ENCODE assay signal across 1 cellular context in genomic region chrX:21839334-21840198, GRCh38.
TF ChIP-seq lines count a peak whose summit lies in the region.

MBTPS2 (plus strand) TSS chrX:21839617; CDS start chrX:21839735, 118 bp downstream.

TF ChIP-seq in HepG2, 621 proteins besides CTCF, POLR2A, EP300 and RAD21 (continued from another document and continues in another):
- TF ChIP-seq, protein P1, sequence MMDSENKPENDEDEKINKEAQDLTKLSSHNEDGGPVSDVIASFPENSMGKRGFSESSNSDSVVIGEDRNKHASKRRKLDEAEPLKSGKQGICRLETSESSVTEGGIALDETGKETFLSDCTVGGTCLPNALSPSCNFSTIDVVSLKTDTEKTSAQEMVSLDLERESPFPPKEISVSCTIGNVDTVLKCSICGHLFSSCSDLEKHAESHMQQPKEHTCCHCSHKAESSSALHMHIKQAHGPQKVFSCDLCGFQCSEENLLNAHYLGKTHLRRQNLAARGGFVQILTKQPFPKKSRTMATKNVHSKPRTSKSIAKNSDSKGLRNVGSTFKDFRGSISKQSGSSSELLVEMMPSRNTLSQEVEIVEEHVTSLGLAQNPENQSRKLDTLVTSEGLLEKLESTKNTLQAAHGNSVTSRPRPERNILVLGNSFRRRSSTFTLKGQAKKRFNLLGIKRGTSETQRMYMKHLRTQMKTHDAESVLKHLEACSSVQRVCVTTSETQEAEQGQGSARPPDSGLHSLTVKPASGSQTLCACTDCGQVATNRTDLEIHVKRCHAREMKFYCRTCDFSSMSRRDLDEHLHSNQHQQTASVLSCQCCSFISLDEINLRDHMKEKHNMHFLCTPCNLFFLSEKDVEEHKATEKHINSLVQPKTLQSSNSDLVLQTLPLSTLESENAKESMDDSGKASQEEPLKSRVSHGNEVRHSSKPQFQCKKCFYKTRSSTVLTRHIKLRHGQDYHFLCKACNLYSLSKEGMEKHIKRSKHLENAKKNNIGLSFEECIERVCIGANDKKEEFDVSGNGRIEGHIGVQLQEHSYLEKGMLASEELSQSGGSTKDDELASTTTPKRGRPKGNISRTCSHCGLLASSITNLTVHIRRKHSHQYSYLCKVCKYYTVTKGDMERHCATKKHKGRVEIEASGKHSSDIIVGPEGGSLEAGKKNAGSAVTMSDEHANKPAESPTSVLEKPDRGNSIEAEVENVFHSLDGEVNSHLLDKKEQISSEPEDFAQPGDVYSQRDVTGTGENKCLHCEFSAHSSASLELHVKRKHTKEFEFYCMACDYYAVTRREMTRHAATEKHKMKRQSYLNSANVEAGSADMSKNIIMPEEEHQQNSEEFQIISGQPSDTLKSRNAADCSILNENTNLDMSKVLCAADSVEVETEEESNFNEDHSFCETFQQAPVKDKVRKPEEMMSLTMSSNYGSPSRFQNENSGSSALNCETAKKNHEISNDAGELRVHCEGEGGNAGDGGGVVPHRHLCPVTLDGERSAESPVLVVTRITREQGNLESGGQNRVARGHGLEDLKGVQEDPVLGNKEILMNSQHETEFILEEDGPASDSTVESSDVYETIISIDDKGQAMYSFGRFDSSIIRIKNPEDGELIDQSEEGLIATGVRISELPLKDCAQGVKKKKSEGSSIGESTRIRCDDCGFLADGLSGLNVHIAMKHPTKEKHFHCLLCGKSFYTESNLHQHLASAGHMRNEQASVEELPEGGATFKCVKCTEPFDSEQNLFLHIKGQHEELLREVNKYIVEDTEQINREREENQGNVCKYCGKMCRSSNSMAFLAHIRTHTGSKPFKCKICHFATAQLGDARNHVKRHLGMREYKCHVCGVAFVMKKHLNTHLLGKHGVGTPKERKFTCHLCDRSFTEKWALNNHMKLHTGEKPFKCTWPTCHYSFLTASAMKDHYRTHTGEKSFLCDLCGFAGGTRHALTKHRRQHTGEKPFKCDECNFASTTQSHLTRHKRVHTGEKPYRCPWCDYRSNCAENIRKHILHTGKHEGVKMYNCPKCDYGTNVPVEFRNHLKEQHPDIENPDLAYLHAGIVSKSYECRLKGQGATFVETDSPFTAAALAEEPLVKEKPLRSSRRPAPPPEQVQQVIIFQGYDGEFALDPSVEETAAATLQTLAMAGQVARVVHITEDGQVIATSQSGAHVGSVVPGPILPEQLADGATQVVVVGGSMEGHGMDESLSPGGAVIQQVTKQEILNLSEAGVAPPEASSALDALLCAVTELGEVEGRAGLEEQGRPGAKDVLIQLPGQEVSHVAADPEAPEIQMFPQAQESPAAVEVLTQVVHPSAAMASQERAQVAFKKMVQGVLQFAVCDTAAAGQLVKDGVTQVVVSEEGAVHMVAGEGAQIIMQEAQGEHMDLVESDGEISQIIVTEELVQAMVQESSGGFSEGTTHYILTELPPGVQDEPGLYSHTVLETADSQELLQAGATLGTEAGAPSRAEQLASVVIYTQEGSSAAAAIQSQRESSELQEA (CRISPR knock-in tag; IDR thresholded peaks at IDR 0.05; ENCODE audit: not compliant biosample characterization) = peak; percentile 66
- TF ChIP-seq ZNF432 (CRISPR knock-in tag; IDR thresholded peaks at IDR 0.05; ENCODE audit: borderline replicate concordance) (no peak), PBX3 (CRISPR knock-in tag; IDR thresholded peaks at IDR 0.05; ENCODE audit: borderline replicate concordance) (no peak), GATAD1 (CRISPR knock-in tag; IDR thresholded peaks at IDR 0.05) (peak; percentile 91), ZNF317 (CRISPR knock-in tag; IDR thresholded peaks at IDR 0.05) (peak; percentile 65; the same call in 1 of the 2 replicates), ZNF232 (CRISPR knock-in tag; IDR thresholded peaks at IDR 0.05; ENCODE audit: borderline replicate concordance) (no peak; the same call in 1 of the 2 replicates), YEATS4 (CRISPR knock-in tag; IDR thresholded peaks at IDR 0.05; ENCODE audit: borderline replicate concordance) (peak; percentile 66), KLF12 (CRISPR knock-in tag; IDR thresholded peaks at IDR 0.05; ENCODE audit: borderline replicate concordance) (no peak; the same call in 1 of the 2 replicates), AGO2 (optimal IDR thresholded peaks at IDR 0.05; ENCODE audit: low read depth, low read length) (peak; percentile 71), RFXAP (CRISPR knock-in tag; IDR thresholded peaks at IDR 0.05; ENCODE audit: borderline replicate concordance) (peak; percentile 63; the same call in 1 of the 2 replicates), ZNF329 (CRISPR knock-in tag; IDR thresholded peaks at IDR 0.05; ENCODE audit: low read depth) (no peak), ZNF691 (CRISPR knock-in tag; IDR thresholded peaks at IDR 0.05; ENCODE audit: borderline replicate concordance, low read depth) (peak; percentile 41; the same call in 1 of the 2 replicates), ZSCAN30 (CRISPR knock-in tag; IDR thresholded peaks at IDR 0.05) (0 out of 2 replicates have a peak, but pooled peaks have one; percentile 6), ZNF331 (CRISPR knock-in tag; IDR thresholded peaks at IDR 0.05) (peak; percentile 77), ZFP37 (CRISPR knock-in tag; IDR thresholded peaks at IDR 0.05; ENCODE audit: borderline replicate concordance) (no peak), ZNF362 (CRISPR knock-in tag; IDR thresholded peaks at IDR 0.05; ENCODE audit: borderline replicate concordance) (no peak), ZNF354B (CRISPR knock-in tag; IDR thresholded peaks at IDR 0.05) (no peak), ATF1 (CRISPR knock-in tag; IDR thresholded peaks at IDR 0.05) (no peak), ZC3H4 (CRISPR knock-in tag; IDR thresholded peaks at IDR 0.05; ENCODE audit: borderline replicate concordance) (no peak), YY1 (IDR thresholded peaks at IDR 0.05; ENCODE audit: insufficient read depth, insufficient replicate concordance, low read depth, low read length) (peak; percentile 64), ZNF570 (CRISPR knock-in tag; IDR thresholded peaks at IDR 0.05; ENCODE audit: borderline replicate concordance) (no peak), FOXK2 (IDR thresholded peaks at IDR 0.05) (no peak), AHDC1 (CRISPR knock-in tag; IDR thresholded peaks at IDR 0.05; ENCODE audit: borderline replicate concordance) (peak; percentile 62; the same call in 1 of the 2 replicates), THAP11 (CRISPR knock-in tag; IDR thresholded peaks at IDR 0.05) (peak; percentile 92), ZNF768 (CRISPR knock-in tag; IDR thresholded peaks at IDR 0.05) (peak; percentile 68)
- TF ChIP-seq, protein P2, sequence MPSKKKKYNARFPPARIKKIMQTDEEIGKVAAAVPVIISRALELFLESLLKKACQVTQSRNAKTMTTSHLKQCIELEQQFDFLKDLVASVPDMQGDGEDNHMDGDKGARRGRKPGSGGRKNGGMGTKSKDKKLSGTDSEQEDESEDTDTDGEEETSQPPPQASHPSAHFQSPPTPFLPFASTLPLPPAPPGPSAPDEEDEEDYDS (CRISPR knock-in tag; IDR thresholded peaks at IDR 0.05) = peak; percentile 90
- TF ChIP-seq, protein P3, sequence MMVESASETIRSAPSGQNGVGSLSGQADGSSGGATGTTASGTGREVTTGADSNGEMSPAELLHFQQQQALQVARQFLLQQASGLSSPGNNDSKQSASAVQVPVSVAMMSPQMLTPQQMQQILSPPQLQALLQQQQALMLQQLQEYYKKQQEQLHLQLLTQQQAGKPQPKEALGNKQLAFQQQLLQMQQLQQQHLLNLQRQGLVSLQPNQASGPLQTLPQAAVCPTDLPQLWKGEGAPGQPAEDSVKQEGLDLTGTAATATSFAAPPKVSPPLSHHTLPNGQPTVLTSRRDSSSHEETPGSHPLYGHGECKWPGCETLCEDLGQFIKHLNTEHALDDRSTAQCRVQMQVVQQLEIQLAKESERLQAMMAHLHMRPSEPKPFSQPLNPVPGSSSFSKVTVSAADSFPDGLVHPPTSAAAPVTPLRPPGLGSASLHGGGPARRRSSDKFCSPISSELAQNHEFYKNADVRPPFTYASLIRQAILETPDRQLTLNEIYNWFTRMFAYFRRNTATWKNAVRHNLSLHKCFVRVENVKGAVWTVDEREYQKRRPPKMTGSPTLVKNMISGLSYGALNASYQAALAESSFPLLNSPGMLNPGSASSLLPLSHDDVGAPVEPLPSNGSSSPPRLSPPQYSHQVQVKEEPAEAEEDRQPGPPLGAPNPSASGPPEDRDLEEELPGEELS (CRISPR knock-in tag; IDR thresholded peaks at IDR 0.05) = peak; percentile 76
- TF ChIP-seq, protein P4, sequence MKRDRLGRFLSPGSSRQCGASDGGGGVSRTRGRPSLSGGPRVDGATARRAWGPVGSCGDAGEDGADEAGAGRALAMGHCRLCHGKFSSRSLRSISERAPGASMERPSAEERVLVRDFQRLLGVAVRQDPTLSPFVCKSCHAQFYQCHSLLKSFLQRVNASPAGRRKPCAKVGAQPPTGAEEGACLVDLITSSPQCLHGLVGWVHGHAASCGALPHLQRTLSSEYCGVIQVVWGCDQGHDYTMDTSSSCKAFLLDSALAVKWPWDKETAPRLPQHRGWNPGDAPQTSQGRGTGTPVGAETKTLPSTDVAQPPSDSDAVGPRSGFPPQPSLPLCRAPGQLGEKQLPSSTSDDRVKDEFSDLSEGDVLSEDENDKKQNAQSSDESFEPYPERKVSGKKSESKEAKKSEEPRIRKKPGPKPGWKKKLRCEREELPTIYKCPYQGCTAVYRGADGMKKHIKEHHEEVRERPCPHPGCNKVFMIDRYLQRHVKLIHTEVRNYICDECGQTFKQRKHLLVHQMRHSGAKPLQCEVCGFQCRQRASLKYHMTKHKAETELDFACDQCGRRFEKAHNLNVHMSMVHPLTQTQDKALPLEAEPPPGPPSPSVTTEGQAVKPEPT (CRISPR knock-in tag; IDR thresholded peaks at IDR 0.05; ENCODE audit: low read depth) = 0 out of 2 replicates have a peak, but pooled peaks have one; percentile 53
- TF ChIP-seq, protein P5, sequence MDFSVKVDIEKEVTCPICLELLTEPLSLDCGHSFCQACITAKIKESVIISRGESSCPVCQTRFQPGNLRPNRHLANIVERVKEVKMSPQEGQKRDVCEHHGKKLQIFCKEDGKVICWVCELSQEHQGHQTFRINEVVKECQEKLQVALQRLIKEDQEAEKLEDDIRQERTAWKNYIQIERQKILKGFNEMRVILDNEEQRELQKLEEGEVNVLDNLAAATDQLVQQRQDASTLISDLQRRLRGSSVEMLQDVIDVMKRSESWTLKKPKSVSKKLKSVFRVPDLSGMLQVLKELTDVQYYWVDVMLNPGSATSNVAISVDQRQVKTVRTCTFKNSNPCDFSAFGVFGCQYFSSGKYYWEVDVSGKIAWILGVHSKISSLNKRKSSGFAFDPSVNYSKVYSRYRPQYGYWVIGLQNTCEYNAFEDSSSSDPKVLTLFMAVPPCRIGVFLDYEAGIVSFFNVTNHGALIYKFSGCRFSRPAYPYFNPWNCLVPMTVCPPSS (IDR thresholded peaks at IDR 0.05) = no peak
